In genomic region chr1:43655953-43656352, GRCh38 we compare ENCODE assay signal across 16 cellular contexts. TPM values are rescaled to one million over a fixed set of nuclear protein-coding genes. Genes with fewer than 3 reads are reported as not detected.
DNase-seq lines count a peak whose midpoint lies in the region; ATAC-seq, FAIRE-seq and TF ChIP-seq lines count a peak whose summit lies in the region.
"Had no signal": no experiment of that assay in that cellular context is flagged by ENCODE, and none has a peak within 500 bp of the region (broad histone marks: within the 10 kb centered on the region; RNA-seq: fewer than 3 reads in every experiment).

No MANE protein-coding gene starts in this region.

- DNase-seq in GM12891 (ENCODE audit: insufficient read length, low spot score) = no peak
- no peak for DNase-seq in activated naive CD8-positive, alpha-beta T cell treated with anti-CD3 and anti-CD28 coated beads, Interleukin-2, amount 50 U/mL, for 24 hours
- no peak for DNase-seq in memory B cell (ENCODE audit: low spot score in 2 of 2)
- DNase-seq in occipital lobe (lab: John Stamatoyannopoulos, UW) = no peak
- DNase-seq in NCI-H774 (lab: John Stamatoyannopoulos, UW) = no peak
- no peak for DNase-seq in stimulated activated CD4-positive, alpha-beta T cell treated with anti-CD3 and anti-CD28 coated beads, Interleukin-15, amount 100 ng/mL, for 24 hours
- DNase-seq: 8988T; AML-193; CD4-positive, CD25-positive, alpha-beta regulatory T cell; DMS53; GF-D8; GOT3; HCEC 1CT; HFFc6 had no signal

- H3K36me3 Mint-ChIP-seq in activated naive CD8-positive, alpha-beta T cell treated with anti-CD3 and anti-CD28 coated beads, Interleukin-2, amount 50 U/mL, for 24 hours (ENCODE audit: low read depth) = peaks cover 30% of the 10 kb centered on the region
- H3K36me3 Mint-ChIP-seq in memory B cell = peaks cover 23% of the 10 kb centered on the region
- peaks cover 41% of the 10 kb centered on the region for H3K36me3 Mint-ChIP-seq in stimulated activated memory B cell treated with anti-CD40 and anti-IgM and Interleukin-4, amounts not matched to agents 10 μg/mL and 1 μg/mL and 100 μg/mL, for 72 hours

- H3K27ac Mint-ChIP-seq in activated naive CD8-positive, alpha-beta T cell treated with anti-CD3 and anti-CD28 coated beads, Interleukin-2, amount 50 U/mL, for 24 hours = peak overlapping the region; percentile 46
- peak overlapping the region; percentile 14 for H3K27ac Mint-ChIP-seq in memory B cell
- no peak overlapping the region for H3K27ac Mint-ChIP-seq in stimulated activated memory B cell treated with anti-CD40 and anti-IgM and Interleukin-4, amounts not matched to agents 10 μg/mL and 1 μg/mL and 100 μg/mL, for 72 hours
- H3K27ac Mint-ChIP-seq: HFFc6 had no signal

- no peaks in the 10 kb centered on the region for H3K27me3 Mint-ChIP-seq in activated naive CD8-positive, alpha-beta T cell treated with anti-CD3 and anti-CD28 coated beads, Interleukin-2, amount 50 U/mL, for 24 hours
- H3K27me3 Mint-ChIP-seq in memory B cell = no peaks in the 10 kb centered on the region
- no peaks in the 10 kb centered on the region for H3K27me3 Mint-ChIP-seq in stimulated activated memory B cell treated with anti-CD40 and anti-IgM and Interleukin-4, amounts not matched to agents 10 μg/mL and 1 μg/mL and 100 μg/mL, for 72 hours
- H3K27me3 Mint-ChIP-seq: CD4-positive, CD25-positive, alpha-beta regulatory T cell; IgD-negative memory B cell had no signal

- no peak for FAIRE-seq in GM12891 (lab: Jason Lieb, UNC)

- no peak for TF ChIP-seq POLR2A in GM12891 (IDR thresholded peaks at IDR 0.05; ENCODE audit: low read depth, low read length)

- H3K4me3 Mint-ChIP-seq in activated naive CD8-positive, alpha-beta T cell treated with anti-CD3 and anti-CD28 coated beads, Interleukin-2, amount 50 U/mL, for 24 hours = no peak overlapping the region
- no peak overlapping the region for H3K4me3 Mint-ChIP-seq in memory B cell
- no peak overlapping the region for H3K4me3 Mint-ChIP-seq in stimulated activated memory B cell treated with anti-CD40 and anti-IgM and Interleukin-4, amounts not matched to agents 10 μg/mL and 1 μg/mL and 100 μg/mL, for 72 hours
- H3K4me3 Mint-ChIP-seq: HFFc6 had no signal

- ATAC-seq in activated naive CD8-positive, alpha-beta T cell treated with anti-CD3 and anti-CD28 coated beads, Interleukin-2, amount 50 U/mL, for 24 hours = no peak
- ATAC-seq in memory B cell (ENCODE audit: low read depth) = no peak
- peak; percentile 54 for ATAC-seq in stimulated activated memory B cell treated with anti-CD40 and anti-IgM and Interleukin-4, amounts not matched to agents 10 μg/mL and 1 μg/mL and 100 μg/mL, for 72 hours

- peaks cover 20% of the 10 kb centered on the region for H3K4me1 Mint-ChIP-seq in activated naive CD8-positive, alpha-beta T cell treated with anti-CD3 and anti-CD28 coated beads, Interleukin-2, amount 50 U/mL, for 24 hours
- H3K4me1 Mint-ChIP-seq in memory B cell = peaks cover 23% of the 10 kb centered on the region
- H3K4me1 Mint-ChIP-seq in stimulated activated memory B cell treated with anti-CD40 and anti-IgM and Interleukin-4, amounts not matched to agents 10 μg/mL and 1 μg/mL and 100 μg/mL, for 72 hours = peaks cover 43% of the 10 kb centered on the region

- H3K9me3 Mint-ChIP-seq in activated naive CD8-positive, alpha-beta T cell treated with anti-CD3 and anti-CD28 coated beads, Interleukin-2, amount 50 U/mL, for 24 hours = no peaks in the 10 kb centered on the region
- no peaks in the 10 kb centered on the region for H3K9me3 Mint-ChIP-seq in memory B cell
- no peaks in the 10 kb centered on the region for H3K9me3 Mint-ChIP-seq in stimulated activated memory B cell treated with anti-CD40 and anti-IgM and Interleukin-4, amounts not matched to agents 10 μg/mL and 1 μg/mL and 100 μg/mL, for 72 hours
- H3K9me3 Mint-ChIP-seq: CD4-positive, CD25-positive, alpha-beta regulatory T cell; HFFc6; IgD-negative memory B cell had no signal

TF ChIP-seq in GM12891, 5 proteins besides CTCF, POLR2A, EP300 and RAD21:
- TF ChIP-seq SPI1 (IDR thresholded peaks at IDR 0.05; ENCODE audit: low read depth, low read length) (peak; percentile 90), POLR2AphosphoS5 (IDR thresholded peaks at IDR 0.05; ENCODE audit: low read depth, low read length) (no peak), PAX5 (IDR thresholded peaks at IDR 0.05; ENCODE audit: insufficient read depth, low read length, severe bottlenecking) (no peak), POU2F2 (IDR thresholded peaks at IDR 0.05; ENCODE audit: low read depth, low read length) (no peak)
TF ChIP-seq in GM12891: peak in this region for 1.

RNA-seq across cellular contexts. Expression of gene KDM4A, which starts 6.0 kb away (rescaled TPM):
- polyA plus RNA-seq in GM12891 (2012; ENCODE audit: low read depth, missing spikeins) = 12.1 TPM
- total RNA-seq in occipital lobe = 51.2 TPM

RNA-seq across cellular contexts. Expression of gene ST3GAL3, which starts 51.4 kb away (rescaled TPM):
- 9.7 TPM for polyA plus RNA-seq in GM12891 (2012; ENCODE audit: low read depth, missing spikeins)
- total RNA-seq in occipital lobe = 25.7 TPM
